1 cellular context compared by ENCODE assay signal in the genomic region with DNA sequence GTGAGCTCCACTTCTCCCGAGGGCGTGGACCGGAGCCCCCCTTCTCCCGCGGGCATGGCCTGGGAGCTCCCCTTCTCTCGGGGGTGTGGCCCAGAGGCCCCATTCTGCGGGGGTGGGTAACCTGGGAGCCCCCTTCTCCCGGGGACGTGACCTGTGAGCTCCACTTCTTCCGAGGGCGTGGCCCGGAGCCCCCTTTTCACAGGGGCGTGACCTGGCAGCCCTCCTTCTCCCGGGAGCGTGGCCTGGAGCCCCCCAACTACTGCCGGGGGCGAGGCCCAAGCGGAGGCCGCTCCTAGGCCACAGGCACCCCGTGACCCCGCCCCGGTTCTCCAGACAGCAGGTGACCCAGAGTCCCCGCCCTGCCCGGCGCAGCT.
TF ChIP-seq lines count a peak whose summit lies in the region.

No MANE protein-coding gene starts in this region.

TF ChIP-seq in HepG2, 621 proteins besides CTCF, POLR2A, EP300 and RAD21 (continued from another document and continues in another):
- TF ChIP-seq ZNF224 (CRISPR knock-in tag; IDR thresholded peaks at IDR 0.05) (0 out of 2 replicates have a peak, but pooled peaks have one; percentile 8), SMAD9 (CRISPR knock-in tag; IDR thresholded peaks at IDR 0.05) (0 out of 2 replicates have a peak, but pooled peaks have one; percentile 55), NR2F2 (IDR thresholded peaks at IDR 0.05; ENCODE audit: borderline replicate concordance, low read depth) (no peak; the same call in 1 of the 2 replicates), TEAD2 (CRISPR knock-in tag; IDR thresholded peaks at IDR 0.05) (no peak), RXRA (CRISPR knock-in tag; IDR thresholded peaks at IDR 0.05) (no peak), ZBTB7A (CRISPR knock-in tag; IDR thresholded peaks at IDR 0.05) (no peak), RFX1 (IDR thresholded peaks at IDR 0.05) (no peak), SATB2 (CRISPR knock-in tag; IDR thresholded peaks at IDR 0.05) (no peak), ZKSCAN5 (CRISPR knock-in tag; IDR thresholded peaks at IDR 0.05) (no peak), ZSCAN29 (CRISPR knock-in tag; conservative IDR thresholded peaks at IDR 0.05) (no peak), ZSCAN30 (CRISPR knock-in tag; IDR thresholded peaks at IDR 0.05) (no peak; the same call in 1 of the 2 replicates), SALL1 (CRISPR knock-in tag; IDR thresholded peaks at IDR 0.05) (peak; percentile 5; the same call in 1 of the 2 replicates), ZFP90 (CRISPR knock-in tag; IDR thresholded peaks at IDR 0.05; ENCODE audit: borderline replicate concordance) (no peak), STAT5B (CRISPR knock-in tag; IDR thresholded peaks at IDR 0.05) (no peak), DNMT1 (CRISPR knock-in tag; IDR thresholded peaks at IDR 0.05) (no peak), ZNF260 (CRISPR knock-in tag; IDR thresholded peaks at IDR 0.05; ENCODE audit: borderline replicate concordance, low read depth) (no peak), ARNTL (CRISPR knock-in tag; IDR thresholded peaks at IDR 0.05) (0 out of 2 replicates have a peak, but pooled peaks have one; percentile 24), CBFB (CRISPR knock-in tag; IDR thresholded peaks at IDR 0.05) (no peak), ETV5 (CRISPR knock-in tag; IDR thresholded peaks at IDR 0.05; ENCODE audit: borderline replicate concordance) (no peak), ELF4 (CRISPR knock-in tag; IDR thresholded peaks at IDR 0.05; ENCODE audit: borderline replicate concordance) (no peak), KDM5B (CRISPR knock-in tag; IDR thresholded peaks at IDR 0.05; ENCODE audit: borderline replicate concordance) (peak; percentile 60), KMT2A (CRISPR knock-in tag; IDR thresholded peaks at IDR 0.05) (no peak), NCOR1 (IDR thresholded peaks at IDR 0.05; ENCODE audit: borderline replicate concordance, low read length) (peak; percentile 2; the same call in 1 of the 2 replicates), ZNF761 (CRISPR knock-in tag; conservative IDR thresholded peaks at IDR 0.05) (no peak), CBX1 (IDR thresholded peaks at IDR 0.05; ENCODE audit: low read depth) (peak; percentile 46), TFDP1 (CRISPR knock-in tag; IDR thresholded peaks at IDR 0.05; ENCODE audit: borderline replicate concordance) (no peak), U2AF2 (IDR thresholded peaks at IDR 0.05; ENCODE audit: low read depth, low read length) (no peak), KLF13 (CRISPR knock-in tag; IDR thresholded peaks at IDR 0.05) (no peak), SSRP1 (CRISPR knock-in tag; IDR thresholded peaks at IDR 0.05) (no peak), ZBTB38 (CRISPR knock-in tag; IDR thresholded peaks at IDR 0.05) (no peak; the same call in 1 of the 2 replicates), ZNF775 (CRISPR knock-in tag; IDR thresholded peaks at IDR 0.05; ENCODE audit: borderline replicate concordance) (no peak), MYC (CRISPR knock-in tag; IDR thresholded peaks at IDR 0.05; ENCODE audit: borderline replicate concordance) (no peak), PCBP1 (IDR thresholded peaks at IDR 0.05; ENCODE audit: borderline replicate concordance, low read depth, low read length) (0 out of 2 replicates have a peak, but pooled peaks have one; percentile 25), ZNF414 (CRISPR knock-in tag; IDR thresholded peaks at IDR 0.05) (no peak), REL (CRISPR knock-in tag; conservative IDR thresholded peaks at IDR 0.05) (0 out of 2 replicates have a peak, but pooled peaks have one; percentile 26), BCL3 (CRISPR knock-in tag; IDR thresholded peaks at IDR 0.05) (0 out of 2 replicates have a peak, but pooled peaks have one; percentile 27), ZNF772 (CRISPR knock-in tag; IDR thresholded peaks at IDR 0.05) (0 out of 2 replicates have a peak, but pooled peaks have one; percentile 27), ZNF552 (CRISPR knock-in tag; IDR thresholded peaks at IDR 0.05; ENCODE audit: borderline replicate concordance) (no peak), ZNF333 (CRISPR knock-in tag; IDR thresholded peaks at IDR 0.05; ENCODE audit: borderline replicate concordance) (no peak), MTA1 (CRISPR knock-in tag; IDR thresholded peaks at IDR 0.05; ENCODE audit: borderline replicate concordance) (0 out of 2 replicates have a peak, but pooled peaks have one; percentile 11), ZNF703 (CRISPR knock-in tag; IDR thresholded peaks at IDR 0.05; ENCODE audit: borderline replicate concordance) (no peak), ZMYM3 (CRISPR knock-in tag; IDR thresholded peaks at IDR 0.05) (no peak), ZNF44 (CRISPR knock-in tag; IDR thresholded peaks at IDR 0.05) (no peak), ZNF770 (CRISPR knock-in tag; IDR thresholded peaks at IDR 0.05) (peak; percentile 61; the same call in 1 of the 2 replicates), ZNF839 (CRISPR knock-in tag; IDR thresholded peaks at IDR 0.05; ENCODE audit: borderline replicate concordance) (no peak), MAF1 (CRISPR knock-in tag; IDR thresholded peaks at IDR 0.05; ENCODE audit: borderline replicate concordance) (no peak), MAFG (CRISPR knock-in tag; IDR thresholded peaks at IDR 0.05) (no peak), NR3C1 (CRISPR knock-in tag; IDR thresholded peaks at IDR 0.05) (no peak), ZSCAN31 (CRISPR knock-in tag; IDR thresholded peaks at IDR 0.05; ENCODE audit: low read depth) (no peak), KLF11 (CRISPR knock-in tag; IDR thresholded peaks at IDR 0.05) (no peak)
- TF ChIP-seq, protein P1, sequence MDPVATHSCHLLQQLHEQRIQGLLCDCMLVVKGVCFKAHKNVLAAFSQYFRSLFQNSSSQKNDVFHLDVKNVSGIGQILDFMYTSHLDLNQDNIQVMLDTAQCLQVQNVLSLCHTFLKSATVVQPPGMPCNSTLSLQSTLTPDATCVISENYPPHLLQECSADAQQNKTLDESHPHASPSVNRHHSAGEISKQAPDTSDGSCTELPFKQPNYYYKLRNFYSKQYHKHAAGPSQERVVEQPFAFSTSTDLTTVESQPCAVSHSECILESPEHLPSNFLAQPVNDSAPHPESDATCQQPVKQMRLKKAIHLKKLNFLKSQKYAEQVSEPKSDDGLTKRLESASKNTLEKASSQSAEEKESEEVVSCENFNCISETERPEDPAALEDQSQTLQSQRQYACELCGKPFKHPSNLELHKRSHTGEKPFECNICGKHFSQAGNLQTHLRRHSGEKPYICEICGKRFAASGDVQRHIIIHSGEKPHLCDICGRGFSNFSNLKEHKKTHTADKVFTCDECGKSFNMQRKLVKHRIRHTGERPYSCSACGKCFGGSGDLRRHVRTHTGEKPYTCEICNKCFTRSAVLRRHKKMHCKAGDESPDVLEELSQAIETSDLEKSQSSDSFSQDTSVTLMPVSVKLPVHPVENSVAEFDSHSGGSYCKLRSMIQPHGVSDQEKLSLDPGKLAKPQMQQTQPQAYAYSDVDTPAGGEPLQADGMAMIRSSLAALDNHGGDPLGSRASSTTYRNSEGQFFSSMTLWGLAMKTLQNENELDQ (CRISPR knock-in tag; IDR thresholded peaks at IDR 0.05; ENCODE audit: borderline replicate concordance): no peak
- TF ChIP-seq, protein P2, sequence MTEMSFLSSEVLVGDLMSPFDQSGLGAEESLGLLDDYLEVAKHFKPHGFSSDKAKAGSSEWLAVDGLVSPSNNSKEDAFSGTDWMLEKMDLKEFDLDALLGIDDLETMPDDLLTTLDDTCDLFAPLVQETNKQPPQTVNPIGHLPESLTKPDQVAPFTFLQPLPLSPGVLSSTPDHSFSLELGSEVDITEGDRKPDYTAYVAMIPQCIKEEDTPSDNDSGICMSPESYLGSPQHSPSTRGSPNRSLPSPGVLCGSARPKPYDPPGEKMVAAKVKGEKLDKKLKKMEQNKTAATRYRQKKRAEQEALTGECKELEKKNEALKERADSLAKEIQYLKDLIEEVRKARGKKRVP (CRISPR knock-in tag; IDR thresholded peaks at IDR 0.05): no peak
- TF ChIP-seq, protein P3, sequence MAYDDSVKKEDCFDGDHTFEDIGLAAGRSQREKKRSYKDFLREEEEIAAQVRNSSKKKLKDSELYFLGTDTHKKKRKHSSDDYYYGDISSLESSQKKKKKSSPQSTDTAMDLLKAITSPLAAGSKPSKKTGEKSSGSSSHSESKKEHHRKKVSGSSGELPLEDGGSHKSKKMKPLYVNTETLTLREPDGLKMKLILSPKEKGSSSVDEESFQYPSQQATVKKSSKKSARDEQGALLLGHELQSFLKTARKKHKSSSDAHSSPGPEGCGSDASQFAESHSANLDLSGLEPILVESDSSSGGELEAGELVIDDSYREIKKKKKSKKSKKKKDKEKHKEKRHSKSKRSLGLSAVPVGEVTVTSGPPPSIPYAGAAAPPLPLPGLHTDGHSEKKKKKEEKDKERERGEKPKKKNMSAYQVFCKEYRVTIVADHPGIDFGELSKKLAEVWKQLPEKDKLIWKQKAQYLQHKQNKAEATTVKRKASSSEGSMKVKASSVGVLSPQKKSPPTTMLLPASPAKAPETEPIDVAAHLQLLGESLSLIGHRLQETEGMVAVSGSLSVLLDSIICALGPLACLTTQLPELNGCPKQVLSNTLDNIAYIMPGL (CRISPR knock-in tag; IDR thresholded peaks at IDR 0.05; ENCODE audit: borderline replicate concordance in 1 of 2, low read depth in 1 of 2): no peak
- TF ChIP-seq, protein P4, sequence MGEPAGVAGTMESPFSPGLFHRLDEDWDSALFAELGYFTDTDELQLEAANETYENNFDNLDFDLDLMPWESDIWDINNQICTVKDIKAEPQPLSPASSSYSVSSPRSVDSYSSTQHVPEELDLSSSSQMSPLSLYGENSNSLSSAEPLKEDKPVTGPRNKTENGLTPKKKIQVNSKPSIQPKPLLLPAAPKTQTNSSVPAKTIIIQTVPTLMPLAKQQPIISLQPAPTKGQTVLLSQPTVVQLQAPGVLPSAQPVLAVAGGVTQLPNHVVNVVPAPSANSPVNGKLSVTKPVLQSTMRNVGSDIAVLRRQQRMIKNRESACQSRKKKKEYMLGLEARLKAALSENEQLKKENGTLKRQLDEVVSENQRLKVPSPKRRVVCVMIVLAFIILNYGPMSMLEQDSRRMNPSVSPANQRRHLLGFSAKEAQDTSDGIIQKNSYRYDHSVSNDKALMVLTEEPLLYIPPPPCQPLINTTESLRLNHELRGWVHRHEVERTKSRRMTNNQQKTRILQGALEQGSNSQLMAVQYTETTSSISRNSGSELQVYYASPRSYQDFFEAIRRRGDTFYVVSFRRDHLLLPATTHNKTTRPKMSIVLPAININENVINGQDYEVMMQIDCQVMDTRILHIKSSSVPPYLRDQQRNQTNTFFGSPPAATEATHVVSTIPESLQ (CRISPR knock-in tag; conservative IDR thresholded peaks at IDR 0.05): no peak
- TF ChIP-seq, protein P5, sequence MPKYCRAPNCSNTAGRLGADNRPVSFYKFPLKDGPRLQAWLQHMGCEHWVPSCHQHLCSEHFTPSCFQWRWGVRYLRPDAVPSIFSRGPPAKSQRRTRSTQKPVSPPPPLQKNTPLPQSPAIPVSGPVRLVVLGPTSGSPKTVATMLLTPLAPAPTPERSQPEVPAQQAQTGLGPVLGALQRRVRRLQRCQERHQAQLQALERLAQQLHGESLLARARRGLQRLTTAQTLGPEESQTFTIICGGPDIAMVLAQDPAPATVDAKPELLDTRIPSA (CRISPR knock-in tag; IDR thresholded peaks at IDR 0.05; ENCODE audit: borderline replicate concordance): peak; percentile 26; the same call in 1 of the 2 replicates
- TF ChIP-seq, protein P6, sequence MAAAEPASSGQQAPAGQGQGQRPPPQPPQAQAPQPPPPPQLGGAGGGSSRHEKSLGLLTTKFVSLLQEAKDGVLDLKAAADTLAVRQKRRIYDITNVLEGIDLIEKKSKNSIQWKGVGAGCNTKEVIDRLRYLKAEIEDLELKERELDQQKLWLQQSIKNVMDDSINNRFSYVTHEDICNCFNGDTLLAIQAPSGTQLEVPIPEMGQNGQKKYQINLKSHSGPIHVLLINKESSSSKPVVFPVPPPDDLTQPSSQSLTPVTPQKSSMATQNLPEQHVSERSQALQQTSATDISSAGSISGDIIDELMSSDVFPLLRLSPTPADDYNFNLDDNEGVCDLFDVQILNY (CRISPR knock-in tag; conservative IDR thresholded peaks at IDR 0.05): no peak
